ENCODE assay signal across 9 cellular contexts in genomic region chr13:37869506-37869755, GRCh38. TPM values are rescaled to one million over a fixed set of nuclear protein-coding genes. Genes with fewer than 3 reads are reported as not detected.
DNase-seq lines count a peak whose midpoint lies in the region; ATAC-seq and TF ChIP-seq lines count a peak whose summit lies in the region.
"Had no signal": no experiment of that assay in that cellular context is flagged by ENCODE, and none has a peak within 500 bp of the region (broad histone marks: within the 10 kb centered on the region; RNA-seq: fewer than 3 reads in every experiment).

No MANE protein-coding gene starts in this region.

- H3K27ac ChIP-seq in HUES48 (ENCODE audit: low read depth, low read length) (peak overlapping the region; percentile 44), brain microvascular endothelial cell (peak overlapping the region; percentile 85), skin epidermis (peak overlapping the region in 1 of 21 experiments; percentile 28)

- TF ChIP-seq CTCF in brain microvascular endothelial cell (IDR thresholded peaks at IDR 0.05; ENCODE audit: low read depth, low read length, missing control alignments) (no peak), Calu3 (IDR thresholded peaks at IDR 0.05; ENCODE audit: unreplicated experiment) (no peak)

- peak overlapping the region in 4 of 10 donors; percentile 31 to 42 (median 38) for H3K4me3 Mint-ChIP-seq in naive thymus-derived CD8-positive, alpha-beta T cell
- H3K4me3 Mint-ChIP-seq in Calu3 (ENCODE audit: low read depth, unreplicated experiment), result no peak overlapping the region
- H3K4me3 Mint-ChIP-seq: natural killer cell had no signal

- H3K27me3 ChIP-seq in HUES48 (ENCODE audit: control insufficient read depth, insufficient read depth, low read length) (peaks cover 27% of the 10 kb centered on the region), brain microvascular endothelial cell (replicated peaks) (no peaks in the 10 kb centered on the region)

- no peaks in the 10 kb centered on the region for H3K36me3 ChIP-seq in HUES48 (ENCODE audit: control insufficient read depth, insufficient read depth, low read length)
- H3K36me3 ChIP-seq in brain microvascular endothelial cell (replicated peaks), result no peaks in the 10 kb centered on the region

- H3K27ac Mint-ChIP-seq in naive thymus-derived CD8-positive, alpha-beta T cell, result no peak overlapping the region
- no peak overlapping the region for H3K27ac Mint-ChIP-seq in Calu3 (ENCODE audit: unreplicated experiment)
- H3K27ac Mint-ChIP-seq: natural killer cell had no signal

- intact Hi-C loops in Calu3 (cut with micrococcal nuclease; ENCODE audit: unreplicated experiment), result no loop called here

- H3K9me3 ChIP-seq in HUES48 (ENCODE audit: control insufficient read depth, insufficient read depth, low read length), result no peaks in the 10 kb centered on the region

- peaks cover 0 to 2% (median 2%) of the 10 kb centered on the region in 3 donors for H3K36me3 Mint-ChIP-seq in naive thymus-derived CD8-positive, alpha-beta T cell
- no peaks in the 10 kb centered on the region for H3K36me3 Mint-ChIP-seq in Calu3 (ENCODE audit: insufficient read depth, unreplicated experiment)
- H3K36me3 Mint-ChIP-seq: natural killer cell had no signal

- H3K4me3 ChIP-seq in HUES48 (ENCODE audit: low read depth, low read length) (peak overlapping the region; percentile 90), brain microvascular endothelial cell (ENCODE audit: low read depth, low read length) (peak overlapping the region; percentile 77), skin epidermis (peak overlapping the region in 6 of 7 experiments; percentile 10 to 27 (median 23))

- in situ Hi-C loops in brain microvascular endothelial cell (cut with HindIII; ENCODE audit: low pct_ligation_motif_present, low sequenced_read_pairs), result no loop called here

- no TSS peak for BruUV-seq in Calu3 (replicated peaks; lab: Mats Ljungman, UMichigan)

- peaks cover 22% of the 10 kb centered on the region for H3K4me1 ChIP-seq in HUES48 (ENCODE audit: control insufficient read depth, insufficient read depth, low read length)

- DNase-seq in brain microvascular endothelial cell, result no peak
- peak; percentile 65 for DNase-seq in islet precursor cell
- no peak for DNase-seq in NCI-H1105 treated with DMSO at 0.1 percent for 48 hours (lab: John Stamatoyannopoulos, UW)
- no peak for DNase-seq in naive thymus-derived CD8-positive, alpha-beta T cell
- DNase-seq in Calu3, result no peak
- DNase-seq: natural killer cell had no signal

- peaks cover 4 to 8% (median 6%) of the 10 kb centered on the region in 4 donors for H3K4me1 Mint-ChIP-seq in naive thymus-derived CD8-positive, alpha-beta T cell
- H3K4me1 Mint-ChIP-seq in Calu3 (ENCODE audit: low read depth, unreplicated experiment), result no peaks in the 10 kb centered on the region
- H3K4me1 Mint-ChIP-seq: natural killer cell had no signal

- CTCF ChIA-PET in Calu3 (lab: Charles Lee), result no interaction called here

- peaks cover 21 to 36% (median 29%) of the 10 kb centered on the region in 5 donors for H3K27me3 Mint-ChIP-seq in naive thymus-derived CD8-positive, alpha-beta T cell
- no peaks in the 10 kb centered on the region for H3K27me3 Mint-ChIP-seq in Calu3 (ENCODE audit: unreplicated experiment)

- H3K9ac ChIP-seq in HUES48 (ENCODE audit: low read depth, low read length), result peak overlapping the region; percentile 82

- POLR2A ChIA-PET in naive thymus-derived CD8-positive, alpha-beta T cell (lab: Charles Lee), result no interaction called here

- ATAC-seq in activated CD4-positive, CD25-positive, alpha-beta regulatory T cell treated with anti-CD3 and anti-CD28 coated beads, Interleukin-2, amount 50 U/mL, for 24 hours, result no peak
- ATAC-seq in naive thymus-derived CD8-positive, alpha-beta T cell, result no peak
- ATAC-seq: natural killer cell had no signal

- H3K9me3 Mint-ChIP-seq in naive thymus-derived CD8-positive, alpha-beta T cell, result peaks cover 0 to 8% (median 0%) of the 10 kb centered on the region in 9 donors
- H3K9me3 Mint-ChIP-seq in Calu3 (ENCODE audit: low read depth, unreplicated experiment), result no peaks in the 10 kb centered on the region

RNA-seq across cellular contexts. Expression of gene TRPC4, which starts 0.1 kb away (rescaled TPM):
- not detected for total RNA-seq in naive thymus-derived CD8-positive, alpha-beta T cell
- not detected for polyA plus RNA-seq in naive thymus-derived CD8-positive, alpha-beta T cell
- total RNA-seq in Calu3 (2022), result 0.20 TPM in 1 of 2 replicates, not detected in the other
- total RNA-seq: natural killer cell had no signal

Comparison
In these comparisons a context has a peak if more than half of its experiments do, and no peak if none do; other contexts are left out.
1. H3K4me3 ChIP-seq: peak in every context shown above with its lines; median percentile 90 in HUES48; 77 in brain microvascular endothelial cell; 23 in skin epidermis.